In genomic region chr9:121807069-121807917, GRCh38 we compare ENCODE assay signal across 15 cellular contexts.
"Had no signal": no experiment of that assay in that cellular context is flagged by ENCODE, and none has a peak within 500 bp of the region (broad histone marks: within the 10 kb centered on the region; RNA-seq: fewer than 3 reads in every experiment).

No MANE protein-coding gene starts in this region.

- H3K4me1 ChIP-seq: gastrocnemius medialis, vagina had no signal

- H3K9me3 ChIP-seq: vagina had no signal

- H3K36me3 ChIP-seq: brain microvascular endothelial cell, gastrocnemius medialis, vagina had no signal

- H3K27ac ChIP-seq: brain microvascular endothelial cell, epithelial cell of prostate, gastrocnemius medialis, vagina had no signal

- H3K4me2 ChIP-seq: smooth muscle cell had no signal

- ATAC-seq: activated CD4-positive, CD25-positive, alpha-beta regulatory T cell treated with anti-CD3 and anti-CD28 coated beads, Interleukin-2, amount 50 U/mL, for 24 hours; left lobe of liver; naive thymus-derived CD8-positive, alpha-beta T cell; T-cell had no signal

- H3K4me3 ChIP-seq: gastrocnemius medialis, smooth muscle cell, vagina had no signal

- DNase-seq: activated naive CD4-positive, alpha-beta T cell; brain microvascular endothelial cell; effector memory CD4-positive, alpha-beta T cell; gastrocnemius medialis; islet precursor cell; mammary epithelial cell; naive thymus-derived CD8-positive, alpha-beta T cell; nucleus accumbens; T-cell; T-helper 9 cell had no signal

- H3K27me3 ChIP-seq: brain microvascular endothelial cell, gastrocnemius medialis, vagina had no signal
